In the genomic region with DNA sequence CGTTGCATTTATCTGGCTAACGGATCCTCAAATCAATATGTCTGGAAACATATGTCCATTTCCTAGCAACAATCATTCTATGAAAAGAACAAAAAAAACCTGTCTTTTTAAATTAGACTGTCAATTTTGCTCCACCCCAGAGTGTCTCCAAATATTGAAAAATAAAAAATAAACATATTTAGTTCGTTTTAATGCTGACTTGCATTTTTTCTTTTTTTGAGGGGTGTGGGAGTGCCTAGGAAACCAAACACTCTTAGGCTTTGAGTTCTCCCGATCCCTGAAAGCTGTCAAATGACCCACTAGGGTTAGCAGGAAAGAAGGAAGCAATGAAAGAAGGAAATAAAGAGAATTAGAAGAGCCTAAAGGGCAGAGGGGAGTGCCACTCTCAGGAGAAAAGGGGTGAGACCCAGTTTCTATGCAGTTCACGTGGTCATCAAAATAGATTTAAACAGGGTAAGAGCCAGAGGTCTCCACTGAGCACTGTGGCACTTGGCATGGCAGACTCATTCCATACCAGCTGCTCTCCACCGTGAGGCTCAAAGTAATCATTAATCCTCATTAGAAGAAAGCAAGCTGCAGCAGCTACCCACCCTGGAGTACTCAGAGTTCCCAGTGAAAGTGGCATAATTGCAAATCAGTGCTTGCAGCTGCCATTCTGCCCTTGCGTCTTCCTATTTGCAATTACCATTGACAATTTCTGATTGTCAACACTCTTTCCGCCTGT, we compare ENCODE assay signal across 13 cellular contexts. TPM values are rescaled to one million over a fixed set of nuclear protein-coding genes. Genes with fewer than 3 reads are reported as not detected.
A peak's percentile ranks its signal among the peaks of the same experiment; 100 is the strongest.
DNase-seq lines count a peak whose midpoint lies in the region; ATAC-seq and TF ChIP-seq lines count a peak whose summit lies in the region.
"Had no signal": no experiment of that assay in that cellular context is flagged by ENCODE, and none has a peak within 500 bp of the region (broad histone marks: within the 10 kb centered on the region; RNA-seq: fewer than 3 reads in every experiment).

No MANE protein-coding gene starts in this region.

- peaks cover 7% of the 10 kb centered on the region; the same call in 1 of the 2 replicates for H3K4me1 Mint-ChIP-seq in HFFc6 (ENCODE audit: low read depth)

- no peaks in the 10 kb centered on the region for H3K27me3 Mint-ChIP-seq in HFFc6 (ENCODE audit: insufficient read depth)

- no peak for TF ChIP-seq CTCF in right atrium auricular region (IDR thresholded peaks at IDR 0.05)
- TF ChIP-seq CTCF in gastroesophageal sphincter (IDR thresholded peaks at IDR 0.05), result no peak
- TF ChIP-seq CTCF in HFFc6 (IDR thresholded peaks at IDR 0.05), result no peak

- peaks cover 0 to 19% of the 10 kb centered on the region in 2 donors for H3K4me1 ChIP-seq in right atrium auricular region
- peaks cover 12 to 75% (median 16%) of the 10 kb centered on the region in 3 donors for H3K4me1 ChIP-seq in gastroesophageal sphincter
- H3K4me1 ChIP-seq: body of pancreas had no signal

- TF ChIP-seq EP300 in gastroesophageal sphincter (IDR thresholded peaks at IDR 0.05), result no peak

- ATAC-seq in left ventricle myocardium superior, result peak; percentile 50
- ATAC-seq in gastroesophageal sphincter, result no peak
- ATAC-seq in HG03457 (IDR thresholded peaks at IDR 0.05; ENCODE audit: unreplicated experiment), result no peak
- ATAC-seq: body of pancreas had no signal

- no peaks in the 10 kb centered on the region for H3K27me3 ChIP-seq in right atrium auricular region
- no peaks in the 10 kb centered on the region for H3K27me3 ChIP-seq in gastroesophageal sphincter
- H3K27me3 ChIP-seq: body of pancreas had no signal

- H3K27ac Mint-ChIP-seq in HFFc6, result no peak overlapping the region

- H3K4me3 ChIP-seq in right atrium auricular region (no peak overlapping the region), gastroesophageal sphincter (no peak overlapping the region)
- H3K4me3 ChIP-seq: body of pancreas, SK-N-MC had no signal

- TF ChIP-seq POLR2A in gastroesophageal sphincter (IDR thresholded peaks at IDR 0.05), result no peak

- no peaks in the 10 kb centered on the region for H3K9me3 Mint-ChIP-seq in HFFc6

- peak overlapping the region in 1 of 2 donors; percentile 2 for H3K27ac ChIP-seq in right atrium auricular region
- H3K27ac ChIP-seq in gastroesophageal sphincter, result peak overlapping the region in 3 of 4 donors; percentile 19 to 36 (median 21)
- H3K27ac ChIP-seq: body of pancreas, SK-N-MC, VCaP had no signal

- peaks cover 27% of the 10 kb centered on the region for H3K36me3 Mint-ChIP-seq in HFFc6 (ENCODE audit: low read depth)

- H3K36me3 ChIP-seq in right atrium auricular region (no peaks in the 10 kb centered on the region), gastroesophageal sphincter (peaks cover 0 to 7% of the 10 kb centered on the region in 2 donors)

- H3K9me3 ChIP-seq in right atrium auricular region (no peaks in the 10 kb centered on the region), gastroesophageal sphincter (no peaks in the 10 kb centered on the region)
- H3K9me3 ChIP-seq: body of pancreas had no signal

- 62 to 64% methylated on average over 7 to 8 of the region's 8 CpGs for whole genome bisulfite sequencing in gastroesophageal sphincter (ENCODE audit: low coverage in 1 of 2), 2 donors

- DNase-seq in left ventricle myocardium superior (no peak), right atrium auricular region (ENCODE audit: low spot score) (no peak), NCI-H2227 treated with DMSO at 0.1 percent for 48 hours (lab: John Stamatoyannopoulos, UW) (peak; percentile 55), HFFc6 (no peak), SW480 (ENCODE audit: low spot score) (no peak), cerebellar cortex (ENCODE audit: low spot score) (no peak)
- DNase-seq: activated naive CD4-positive, alpha-beta T cell treated with Interleukin-2 at 50 U/mL for 16 hours; body of pancreas; DMS79 had no signal

- no peak overlapping the region for H3K4me3 Mint-ChIP-seq in HFFc6

- intact Hi-C loops in left ventricle myocardium superior (cut with micrococcal nuclease), result no loop called here

RNA-seq across cellular contexts. Expression of a gene that starts 32.4 kb away (rescaled TPM):
- total RNA-seq in left ventricle myocardium superior, result 147 TPM
- total RNA-seq in right atrium auricular region, result 10 to 100 TPM; 66.8 to 87.4 TPM
- 100 to 1,000 TPM; 227 to 305 (median 265) TPM for total RNA-seq in gastroesophageal sphincter
- total RNA-seq in HFFc6 (2021; fragmentation: NEBNext Ultra II Directional; extraction: Animal tissue kit (Norgen Biotek cat#: 25700)), result 10 to 100 TPM; 15.1 to 18.5 (median 16.7) TPM
